In the genomic region with DNA sequence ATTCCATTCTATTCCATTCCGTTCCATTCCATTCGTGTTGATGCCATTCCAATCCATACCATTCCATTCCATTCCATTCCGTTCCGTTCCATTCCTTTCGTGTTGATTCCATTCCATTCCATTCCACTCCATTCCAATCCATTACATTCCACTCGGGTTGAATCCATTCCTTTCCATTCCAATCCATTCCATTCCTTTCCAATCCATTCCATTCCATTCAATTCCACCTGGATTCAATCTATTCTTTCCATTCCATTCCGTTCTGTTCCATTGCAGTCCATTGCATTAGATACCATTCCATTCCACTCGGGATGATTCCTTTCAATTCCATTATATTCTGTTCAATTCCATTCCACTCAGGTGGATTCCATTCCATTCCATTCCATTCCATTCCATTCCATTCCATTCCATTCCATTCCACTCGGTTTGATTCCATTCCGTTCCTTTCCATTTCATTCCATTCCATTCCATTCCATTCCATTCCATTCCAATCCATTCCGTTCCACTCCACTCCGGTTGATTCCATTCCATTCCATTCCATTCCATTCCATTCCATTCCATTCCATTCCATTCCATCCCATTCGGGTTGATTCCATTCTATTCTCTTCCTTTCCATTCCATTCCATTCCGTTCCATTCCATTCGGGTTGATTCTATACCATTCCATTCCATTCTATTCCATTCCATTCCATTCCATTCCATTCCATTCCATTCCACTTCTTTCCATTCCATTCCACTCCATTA, we compare ENCODE assay signal across 8 cellular contexts.
DNase-seq lines count a peak whose midpoint lies in the region; ATAC-seq, FAIRE-seq and TF ChIP-seq lines count a peak whose summit lies in the region.
"Not testable (repeated sequence)": the region's sequence is repeated elsewhere in the genome, so short reads cannot be mapped to it uniquely, and the experiment has no call there.

No MANE protein-coding gene starts in this region.

- H3K4me1 Mint-ChIP-seq in T-helper 17 cell = not testable (repeated sequence)

- TF ChIP-seq RAD21 in A549 (conservative IDR thresholded peaks at IDR 0.05 in 1 of 2, IDR thresholded peaks at IDR 0.05 in 1 of 2) = not testable (repeated sequence)

- DNase-seq in A549 (ENCODE audit: low read depth in 1 of 2, low spot score in 1 of 2); T-helper 17 cell; left ventricle myocardium superior; lung (ENCODE audit: low spot score); gastrocnemius medialis: not testable (repeated sequence)
- DNase-seq in endothelial cell of umbilical vein (ENCODE audit: low read depth, low spot score) = peak; percentile 72

- H3K4me2 ChIP-seq in A549; endothelial cell of umbilical vein (ENCODE audit: insufficient read depth, low read length): not testable (repeated sequence)

- ATAC-seq in A549 (peak; percentile 2 to 49; a peak in 3 of 6 replicates), GM21515 (IDR thresholded peaks at IDR 0.05; ENCODE audit: unreplicated experiment) (peak; percentile 8), HG03565 (IDR thresholded peaks at IDR 0.05; ENCODE audit: unreplicated experiment) (peak; percentile 7), T-helper 17 cell (peak; percentile 18), left ventricle myocardium superior (peak; percentile 22), lung (ENCODE audit: insufficient read depth, low FRiP score) (peak; percentile 2), gastrocnemius medialis (peak; percentile 12 to 14)

- H3K36me3 ChIP-seq in endothelial cell of umbilical vein (ENCODE audit: control insufficient read depth in 2 of 2, extremely low read depth in 1 of 2, insufficient read depth in 2 of 2, low read length in 2 of 2); lung (ENCODE audit: control insufficient read depth in 2 of 2, insufficient read depth in 2 of 2, low read length in 2 of 2); gastrocnemius medialis: not testable (repeated sequence)

- H4K20me1 ChIP-seq in endothelial cell of umbilical vein (replicated peaks; ENCODE audit: control insufficient read depth, extremely low read depth, insufficient read depth, low read length) = not testable (repeated sequence)

- intact Hi-C loops in endothelial cell of umbilical vein (cut with micrococcal nuclease); left ventricle myocardium superior (cut with micrococcal nuclease); gastrocnemius medialis (cut with DNase I; ENCODE audit: low total_unique reads): not testable (repeated sequence)

- not testable (repeated sequence) for H3K9me1 ChIP-seq in endothelial cell of umbilical vein (replicated peaks; ENCODE audit: control insufficient read depth, extremely low read depth, insufficient read depth, low read length)

- peaks cover 20% of the 10 kb centered on the region; the same call in 2 of the 3 replicates for H3K9me3 ChIP-seq in A549
- peaks cover 43% of the 10 kb centered on the region for H3K9me3 ChIP-seq in T-helper 17 cell (ENCODE audit: control insufficient read depth, low read length, poor library complexity, severe bottlenecking)
- peaks cover 36% of the 10 kb centered on the region for H3K9me3 ChIP-seq in endothelial cell of umbilical vein (replicated peaks; ENCODE audit: control insufficient read depth, insufficient read depth, low read length)
- H3K9me3 ChIP-seq in lung (ENCODE audit: control insufficient read depth in 2 of 2, insufficient read depth in 1 of 2, low read length in 1 of 2) = peaks cover 21 to 33% of the 10 kb centered on the region in 2 donors
- not testable (repeated sequence) for H3K9me3 ChIP-seq in gastrocnemius medialis

- not testable (repeated sequence) for TF ChIP-seq EP300 in A549 (IDR thresholded peaks at IDR 0.05)

- WGBS in A549 (ENCODE audit: missing lambda C conversion rate) = 4% methylated on average over 15 of the region's 15 CpGs
- WGBS in lung, 2 donors = 58 to 61% methylated on average over 15 of the region's 15 CpGs

- POLR2A ChIA-PET in A549 (lab: Yijun Ruan, JAX); endothelial cell of umbilical vein (lab: Charles Lee): not testable (repeated sequence)

- not testable (repeated sequence) for H3K79me2 ChIP-seq in endothelial cell of umbilical vein (ENCODE audit: control insufficient read depth, insufficient read depth, low read length)

- not testable (repeated sequence) for H3K27ac ChIP-seq in A549; endothelial cell of umbilical vein (ENCODE audit: insufficient read depth, low read depth, low read length); lung (ENCODE audit: low read depth in 1 of 2, low read length in 1 of 2); gastrocnemius medialis

- not testable (repeated sequence) for H3K27me3 ChIP-seq in endothelial cell of umbilical vein (ENCODE audit: control insufficient read depth in 2 of 2, insufficient read depth in 2 of 2, low read length in 2 of 2); lung (ENCODE audit: control insufficient read depth, insufficient read depth); gastrocnemius medialis

- not testable (repeated sequence) for H3K9ac ChIP-seq in endothelial cell of umbilical vein (replicated peaks; ENCODE audit: extremely low read depth, insufficient read depth, low read length)

- H3K36me3 Mint-ChIP-seq in T-helper 17 cell (ENCODE audit: low read depth) = peaks cover 15% of the 10 kb centered on the region

- H3K27ac Mint-ChIP-seq in T-helper 17 cell = not testable (repeated sequence)

- FAIRE-seq in A549 (lab: Jason Lieb, UNC); endothelial cell of umbilical vein (lab: Jason Lieb, UNC): not testable (repeated sequence)

- H3K4me3 Mint-ChIP-seq in T-helper 17 cell = not testable (repeated sequence)

- not testable (repeated sequence) for H2AFZ ChIP-seq in endothelial cell of umbilical vein (ENCODE audit: low read depth, low read length)

- BruUV-seq in endothelial cell of umbilical vein (replicated peaks; lab: Mats Ljungman, UMichigan) = not testable (repeated sequence)

- not testable (repeated sequence) for H3K4me3 ChIP-seq in A549; endothelial cell of umbilical vein (replicated peaks in 1 of 3; ENCODE audit: insufficient read depth in 1 of 3, low read depth in 1 of 3, low read length in 3 of 3); lung; gastrocnemius medialis

- dilution Hi-C loops in endothelial cell of umbilical vein (cut with MboI; ENCODE audit: extremely low pct_ligation_motif_present, low sequenced_read_pairs) = not testable (repeated sequence)

- TF ChIP-seq CTCF in A549 (IDR thresholded peaks at IDR 0.05); endothelial cell of umbilical vein (IDR thresholded peaks at IDR 0.05; ENCODE audit: extremely low read depth in 1 of 2, insufficient read depth in 1 of 2, low read depth in 1 of 2, low read length in 2 of 2); lung (IDR thresholded peaks at IDR 0.05; ENCODE audit: control extremely low read depth, extremely low read depth); gastrocnemius medialis (IDR thresholded peaks at IDR 0.05 in 4 of 5, conservative IDR thresholded peaks at IDR 0.05 in 1 of 5): not testable (repeated sequence)

- CTCF ChIA-PET in A549 (lab: Yijun Ruan, JAX); endothelial cell of umbilical vein (lab: Charles Lee): not testable (repeated sequence)

- in situ Hi-C loops in gastrocnemius medialis (cut with MboI; ENCODE audit: low sequenced_read_pairs in 4 of 4) = not testable (repeated sequence)

- TF ChIP-seq POLR2A in A549 (IDR thresholded peaks at IDR 0.05; ENCODE audit: low read length); endothelial cell of umbilical vein (IDR thresholded peaks at IDR 0.05; ENCODE audit: low read depth, low read length); gastrocnemius medialis (IDR thresholded peaks at IDR 0.05): not testable (repeated sequence)

- H3K27me3 Mint-ChIP-seq in T-helper 17 cell = not testable (repeated sequence)

- H3K4me1 ChIP-seq in A549; endothelial cell of umbilical vein (ENCODE audit: control insufficient read depth, extremely low read depth, insufficient read depth, low read length); lung (ENCODE audit: control insufficient read depth in 2 of 2, insufficient read depth in 2 of 2, low read length in 2 of 2); gastrocnemius medialis: not testable (repeated sequence)
